In the genomic region with DNA sequence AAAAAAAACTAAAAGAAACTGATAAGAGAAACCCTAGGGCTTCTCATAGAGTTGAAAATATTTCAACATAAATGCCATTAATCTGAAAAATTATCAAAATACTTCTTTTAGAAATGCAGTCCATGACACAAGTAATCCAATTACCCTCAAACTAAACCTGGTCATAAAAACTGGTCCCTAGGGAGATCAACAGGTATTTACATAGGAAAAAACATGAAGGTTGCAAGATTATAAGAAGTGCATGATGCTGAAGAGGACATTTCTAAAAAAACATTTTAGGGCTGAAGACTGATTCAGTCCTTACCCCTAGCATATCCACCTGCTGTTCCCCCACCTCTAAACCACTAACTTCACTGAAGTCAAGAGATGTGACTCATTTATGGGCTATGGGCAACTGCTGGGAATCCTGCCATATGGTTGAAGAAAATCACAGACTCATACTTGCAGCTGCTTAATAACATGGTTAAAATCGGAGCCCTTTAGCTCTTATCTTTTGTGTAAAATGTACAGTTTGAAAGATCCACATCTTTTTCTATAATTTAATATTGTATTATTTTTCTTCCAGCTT, we compare ENCODE assay signal across 11 cellular contexts.
A peak's percentile ranks its signal among the peaks of the same experiment; 100 is the strongest.
DNase-seq lines count a peak whose midpoint lies in the region; ATAC-seq and TF ChIP-seq lines count a peak whose summit lies in the region.
"Had no signal": no experiment of that assay in that cellular context is flagged by ENCODE, and none has a peak within 500 bp of the region (broad histone marks: within the 10 kb centered on the region; RNA-seq: fewer than 3 reads in every experiment).

No MANE protein-coding gene starts in this region.

- in situ Hi-C loops in G401 (cut with HindIII; ENCODE audit: low sequenced_read_pairs): no loop called here

- no peaks in the 10 kb centered on the region for H3K27me3 ChIP-seq in foreskin keratinocyte
- H3K27me3 ChIP-seq: neural progenitor cell had no signal

- DNase-seq in AG20443 (ENCODE audit: low spot score): peak; percentile 37
- peak; percentile 36 for DNase-seq in GM04504 (ENCODE audit: low read depth)
- peak; percentile 46 for DNase-seq in SW480 (ENCODE audit: low spot score)
- DNase-seq in foreskin keratinocyte: peak; percentile 74 to 88
- no peak for DNase-seq in substantia nigra (lab: John Stamatoyannopoulos, UW)
- DNase-seq in G401 (ENCODE audit: low spot score): no peak
- DNase-seq in effector CD8-positive, alpha-beta T cell (lab: John Stamatoyannopoulos, UW): no peak
- DNase-seq in dermis blood vessel endothelial cell: no peak
- DNase-seq: left cardiac atrium, NCI-H446 had no signal

- peak; percentile 63 for ATAC-seq in foreskin keratinocyte

- no peak for TF ChIP-seq CTCF in foreskin keratinocyte (conservative IDR thresholded peaks at IDR 0.05)

- peak overlapping the region; percentile 80 for H3K27ac ChIP-seq in foreskin keratinocyte
- no peak overlapping the region for H3K27ac ChIP-seq in substantia nigra (ENCODE audit: low read depth, low read length, poor library complexity, severe bottlenecking)
- H3K27ac ChIP-seq: neural progenitor cell had no signal

- H3K4me1 ChIP-seq in foreskin keratinocyte: peaks cover 26% of the 10 kb centered on the region
- H3K4me1 ChIP-seq: neural progenitor cell had no signal

Comparison
In these comparisons a context has a peak if more than half of its experiments do, and no peak if none do; other contexts are left out.
1. DNase-seq: peak in AG20443 (single experiment), GM04504 (single experiment), SW480 (single experiment) and foreskin keratinocyte (2 of 2); none in substantia nigra (0 of 49), G401 (single experiment), effector CD8-positive, alpha-beta T cell (single experiment) and dermis blood vessel endothelial cell (single experiment).